In the genomic region with DNA sequence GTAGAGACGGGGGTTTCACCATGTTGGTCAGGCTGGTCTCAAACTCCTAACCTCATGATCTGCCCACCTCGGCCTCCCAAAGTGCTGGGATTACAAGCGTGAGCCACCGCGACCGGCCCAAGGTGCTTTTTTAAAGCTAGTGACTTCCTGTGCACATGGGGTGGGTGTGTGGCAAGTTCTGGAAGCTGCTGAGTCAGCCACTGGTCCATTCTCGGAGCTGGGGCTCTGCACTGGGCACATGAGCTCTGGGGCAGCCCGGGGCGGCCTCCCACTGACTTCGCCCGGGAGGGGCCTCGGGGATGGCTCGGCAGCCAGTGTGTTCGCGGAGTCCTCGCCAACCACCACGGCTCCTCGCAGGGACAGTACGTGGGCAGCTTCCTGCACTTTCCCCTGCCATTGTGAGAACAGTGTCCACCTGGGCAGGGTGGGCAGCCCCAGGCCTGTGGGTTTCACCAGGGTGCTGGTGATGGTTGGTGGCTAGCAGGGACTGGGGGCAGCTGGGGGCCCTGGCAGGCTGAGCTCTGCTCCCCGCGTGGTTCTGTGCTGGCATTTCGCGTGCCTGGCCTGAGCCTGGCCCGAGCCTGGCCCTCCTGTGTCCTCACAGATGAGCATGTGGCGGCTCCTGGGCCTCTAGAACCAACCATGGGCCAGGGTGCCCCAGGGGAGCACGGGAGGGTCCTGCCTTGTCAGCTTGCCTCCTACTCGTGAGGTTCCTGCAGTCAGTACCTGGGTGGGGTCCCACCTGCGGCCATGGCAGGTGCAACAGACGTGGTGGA, we compare ENCODE assay signal across 28 cellular contexts. TPM values are rescaled to one million over a fixed set of nuclear protein-coding genes. Genes with fewer than 3 reads are reported as not detected.
"Had no signal": no experiment of that assay in that cellular context is flagged by ENCODE, and none has a peak within 500 bp of the region (broad histone marks: within the 10 kb centered on the region; RNA-seq: fewer than 3 reads in every experiment).

No MANE protein-coding gene starts in this region.

- H3K4me3 ChIP-seq: esophagus muscularis mucosa, left ventricle myocardium inferior, lung, mucosa of descending colon, pancreas, prostate gland, sigmoid colon, thoracic aorta, vagina had no signal

- H3K27me3 ChIP-seq: esophagus muscularis mucosa, neutrophil, pancreas, sigmoid colon, vagina had no signal

- H3K27ac ChIP-seq: esophagus muscularis mucosa, left ventricle myocardium inferior, neutrophil, pancreas, prostate gland, sigmoid colon, thoracic aorta, vagina, WERI-Rb-1 had no signal

- H3K4me1 ChIP-seq: prostate gland, vagina had no signal

- H3K9me3 ChIP-seq: esophagus muscularis mucosa, left ventricle myocardium inferior, mucosa of descending colon, neutrophil, pancreas, prostate gland, sigmoid colon, thoracic aorta, vagina had no signal

- ATAC-seq: activated CD4-positive, CD25-positive, alpha-beta regulatory T cell treated with anti-CD3 and anti-CD28 coated beads, Interleukin-2, amount 50 U/mL, for 24 hours; activated CD8-positive, alpha-beta T cell treated with anti-CD3 and anti-CD28 coated beads for 36 hours; activated naive CD8-positive, alpha-beta T cell treated with anti-CD3 and anti-CD28 coated beads, Interleukin-2, amount 50 U/mL, for 24 hours; activated T-cell treated with anti-CD3 and anti-CD28 coated beads, Interleukin-2, amount 50 U/mL, for 4 hours; mucosa of descending colon; natural killer cell treated with Interleukin-12 subunit alpha and Interleukin-12 subunit beta and Interleukin-15 and Interleukin-18, amount 100 ng/mL, for 72 hours; pancreas; stimulated activated effector memory CD8-positive, alpha-beta T cell treated with anti-CD3 and anti-CD28 coated beads, Interleukin-12 subunit alpha, Interleukin-12 subunit beta, amount 100 ng/mL, for 72 hours; T-helper 17 cell had no signal

- DNase-seq: activated CD4-positive, alpha-beta T cell treated with anti-CD3 and anti-CD28 coated beads, Interleukin-2, amount 10 ng/mL, durations not matched to agents 24 days and 14 days; activated CD8-positive, alpha-beta T cell treated with anti-CD3 and anti-CD28 coated beads for 36 hours; activated naive CD8-positive, alpha-beta T cell treated with anti-CD3 and anti-CD28 coated beads, Interleukin-2, amount 50 U/mL, for 24 hours; activated T-cell treated with anti-CD3 and anti-CD28 coated beads, Interleukin-2, amount 50 U/mL, for 4 hours; amygdala; effector CD4-positive, alpha-beta T cell; foreskin melanocyte; islet precursor cell; left ventricle myocardium inferior; mucosa of descending colon; retina; sigmoid colon; small intestine; stimulated activated CD4-positive, alpha-beta T cell treated with anti-CD3 and anti-CD28 coated beads, Interleukin-4, amount 100 ng/mL, for 24 hours; T-helper 17 cell; T1000; trophoblast cell; WERI-Rb-1 had no signal

RNA-seq across cellular contexts. Expression of gene CBARP, which starts 12.2 kb away (rescaled TPM):
- total RNA-seq: T-helper 17 cell had no signal
